ENCODE assay signal across 1 cellular context in genomic region chr11:63681208-63682044, GRCh38.
A peak's percentile ranks its signal among the peaks of the same experiment; 100 is the strongest.
TF ChIP-seq lines count a peak whose summit lies in the region.

RTN3 (plus strand) TSS chr11:63681500; CDS start chr11:63681637, 137 bp downstream.

TF ChIP-seq in WTC11, 78 proteins besides CTCF, POLR2A, EP300 and RAD21 (continued from another document):
- TF ChIP-seq HMGXB4 (CRISPR knock-in tag; IDR thresholded peaks at IDR 0.05) (peak; percentile 88; the same call in 1 of the 2 replicates), GABPB1 (CRISPR knock-in tag; IDR thresholded peaks at IDR 0.05) (peak; percentile 43), ZNF423 (CRISPR knock-in tag; IDR thresholded peaks at IDR 0.05) (no peak), CREB1 (CRISPR knock-in tag; IDR thresholded peaks at IDR 0.05) (no peak), NR3C1 (CRISPR knock-in tag; conservative IDR thresholded peaks at IDR 0.05; ENCODE audit: low read depth) (no peak)
